ENCODE assay signal across 8 cellular contexts in the genomic region with DNA sequence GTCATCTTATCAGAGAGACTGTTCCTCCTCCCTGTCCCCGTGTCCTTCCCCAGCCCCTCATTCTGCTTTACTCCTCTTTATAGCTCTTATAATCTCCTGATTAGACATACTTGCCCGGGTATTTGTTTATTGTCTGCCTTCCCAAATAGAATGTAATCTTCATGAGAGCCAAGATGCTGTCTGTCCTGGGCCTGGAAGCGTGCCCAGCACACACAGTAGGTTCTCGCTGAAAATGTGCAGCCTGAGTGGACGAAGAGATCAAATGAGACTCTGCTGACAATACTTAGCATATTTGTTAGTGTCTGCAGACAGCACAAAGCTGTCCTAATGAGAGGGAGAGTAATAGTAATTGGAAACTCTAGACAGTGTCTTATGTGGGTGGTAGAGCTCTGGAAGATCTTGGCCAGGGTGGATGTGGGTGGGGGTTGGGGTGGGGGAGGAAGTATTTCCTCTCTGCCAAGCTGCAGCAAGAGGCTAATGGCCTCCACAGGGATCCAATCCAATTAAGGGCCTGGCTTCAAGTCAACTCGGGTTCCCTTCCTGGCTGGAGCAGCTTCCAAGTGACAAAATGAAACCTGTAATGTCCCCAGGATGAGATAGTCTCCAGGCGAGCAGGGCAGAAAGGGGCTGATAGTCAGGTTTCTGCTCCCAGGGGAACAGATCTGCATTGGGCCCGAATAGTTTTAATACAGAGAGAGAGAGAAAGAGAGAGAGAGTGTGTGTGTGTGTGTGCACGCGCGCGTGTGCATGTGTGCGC. TPM values are rescaled to one million over a fixed set of nuclear protein-coding genes. Genes with fewer than 3 reads are reported as not detected.
DNase-seq lines count a peak whose midpoint lies in the region; ATAC-seq and TF ChIP-seq lines count a peak whose summit lies in the region.

No MANE protein-coding gene starts in this region.

- peak overlapping the region in 1 of 2 donors; percentile 25 for H3K27ac ChIP-seq in aorta (ENCODE audit: low read depth in 1 of 2, low read length in 2 of 2)

- ATAC-seq in memory B cell (ENCODE audit: low read depth) (no peak), aorta (ENCODE audit: low FRiP score) (peak; percentile 57)
- no peak for ATAC-seq in activated T-cell treated with anti-CD3 and anti-CD28 coated beads, Interleukin-2, amount 50 U/mL, for 72 hours (replicated peaks in 1 of 2)

- TF ChIP-seq CTCF in brain (conservative IDR thresholded peaks at IDR 0.05) = no peak

- CTCF ChIA-PET in activated naive CD4-positive, alpha-beta T cell treated with anti-CD3 and anti-CD28 coated beads for 36 hours (lab: Charles Lee) = interaction anchor here (0.5 to 1.5 kb wide), 3 partner anchors 47 to 469 kb away, joined by 3 to 7 read pairs (median 3); no protein-coding TSS in a partner anchor

- no peaks in the 10 kb centered on the region for H3K27me3 ChIP-seq in aorta (ENCODE audit: control insufficient read depth in 1 of 2, insufficient read depth in 2 of 2, low read length in 1 of 2)

- H3K9me3 Mint-ChIP-seq in brain = peaks cover 0 to 4% (median 0%) of the 10 kb centered on the region in 5 experiments
- H3K9me3 Mint-ChIP-seq in memory B cell = no peaks in the 10 kb centered on the region
- no peaks in the 10 kb centered on the region for H3K9me3 Mint-ChIP-seq in activated naive CD4-positive, alpha-beta T cell treated with anti-CD3 and anti-CD28 coated beads for 36 hours
- H3K9me3 Mint-ChIP-seq in activated T-cell treated with anti-CD3 and anti-CD28 coated beads, Interleukin-2, amount 50 U/mL, for 72 hours = no peaks in the 10 kb centered on the region

- H3K4me1 ChIP-seq in aorta (ENCODE audit: control insufficient read depth in 1 of 2, insufficient read depth in 2 of 2, low read length in 2 of 2) = no peaks in the 10 kb centered on the region

- peak overlapping the region; percentile 76 to 82 (median 79) for H3K27ac Mint-ChIP-seq in brain
- peak overlapping the region; percentile 28 for H3K27ac Mint-ChIP-seq in memory B cell
- no peak overlapping the region for H3K27ac Mint-ChIP-seq in activated naive CD4-positive, alpha-beta T cell treated with anti-CD3 and anti-CD28 coated beads for 36 hours
- H3K27ac Mint-ChIP-seq in activated T-cell treated with anti-CD3 and anti-CD28 coated beads, Interleukin-2, amount 50 U/mL, for 72 hours = no peak overlapping the region

- H3K36me3 ChIP-seq in aorta (ENCODE audit: control insufficient read depth in 1 of 2, insufficient read depth in 2 of 2, low read length in 1 of 2) = no peaks in the 10 kb centered on the region

- intact Hi-C loops in aorta (cut with DNase I) = no loop called here
- intact Hi-C loops in activated naive CD4-positive, alpha-beta T cell treated with anti-CD3 and anti-CD28 coated beads for 36 hours (cut with micrococcal nuclease) = no loop called here

- H3K4me1 Mint-ChIP-seq in brain = peaks cover 26% of the 10 kb centered on the region
- H3K4me1 Mint-ChIP-seq in memory B cell = peaks cover 17% of the 10 kb centered on the region
- no peaks in the 10 kb centered on the region for H3K4me1 Mint-ChIP-seq in activated naive CD4-positive, alpha-beta T cell treated with anti-CD3 and anti-CD28 coated beads for 36 hours (ENCODE audit: low read depth)
- H3K4me1 Mint-ChIP-seq in activated T-cell treated with anti-CD3 and anti-CD28 coated beads, Interleukin-2, amount 50 U/mL, for 72 hours (ENCODE audit: low read depth) = no peaks in the 10 kb centered on the region

- no peaks in the 10 kb centered on the region for H3K36me3 Mint-ChIP-seq in brain
- no peaks in the 10 kb centered on the region for H3K36me3 Mint-ChIP-seq in memory B cell
- H3K36me3 Mint-ChIP-seq in activated naive CD4-positive, alpha-beta T cell treated with anti-CD3 and anti-CD28 coated beads for 36 hours (ENCODE audit: low read depth) = no peaks in the 10 kb centered on the region
- H3K36me3 Mint-ChIP-seq in activated T-cell treated with anti-CD3 and anti-CD28 coated beads, Interleukin-2, amount 50 U/mL, for 72 hours (ENCODE audit: insufficient read depth in 2 of 2) = no peaks in the 10 kb centered on the region

- H3K4me3 Mint-ChIP-seq in brain = peak overlapping the region; percentile 29 to 74 (median 37)
- H3K4me3 Mint-ChIP-seq in memory B cell = peak overlapping the region; percentile 8
- no peak overlapping the region for H3K4me3 Mint-ChIP-seq in activated naive CD4-positive, alpha-beta T cell treated with anti-CD3 and anti-CD28 coated beads for 36 hours
- H3K4me3 Mint-ChIP-seq in activated T-cell treated with anti-CD3 and anti-CD28 coated beads, Interleukin-2, amount 50 U/mL, for 72 hours = no peak overlapping the region

- H3K9me3 ChIP-seq in aorta (ENCODE audit: control insufficient read depth, low read length) = no peaks in the 10 kb centered on the region

- 28 to 32% methylated on average over 13 of the region's 13 CpGs for whole genome bisulfite sequencing in aorta, 2 donors

- peaks cover 6% of the 10 kb centered on the region for H3K27me3 Mint-ChIP-seq in brain
- no peaks in the 10 kb centered on the region for H3K27me3 Mint-ChIP-seq in memory B cell
- H3K27me3 Mint-ChIP-seq in activated naive CD4-positive, alpha-beta T cell treated with anti-CD3 and anti-CD28 coated beads for 36 hours (ENCODE audit: low read depth) = no peaks in the 10 kb centered on the region
- no peaks in the 10 kb centered on the region for H3K27me3 Mint-ChIP-seq in activated T-cell treated with anti-CD3 and anti-CD28 coated beads, Interleukin-2, amount 50 U/mL, for 72 hours (ENCODE audit: low read depth)

- H3K4me3 ChIP-seq in aorta (ENCODE audit: low read length in 2 of 2) = no peak overlapping the region

- DNase-seq in NCI-H345 (lab: John Stamatoyannopoulos, UW) (peak; percentile 18), NCI-H345 treated with DMSO at 0.1 percent for 48 hours (lab: John Stamatoyannopoulos, UW; ENCODE audit: unreplicated experiment) (no peak), memory B cell (ENCODE audit: low spot score in 2 of 2) (no peak), aorta (peak in 1 of 2 donors; percentile 52), germinal center (ENCODE audit: low spot score) (no peak)
- no peak for DNase-seq in activated naive CD4-positive, alpha-beta T cell treated with anti-CD3 and anti-CD28 coated beads for 36 hours
- DNase-seq in activated T-cell treated with anti-CD3 and anti-CD28 coated beads, Interleukin-2, amount 50 U/mL, for 72 hours = no peak

RNA-seq across cellular contexts. Expression of a gene that starts 9.4 kb away (rescaled TPM):
- polyA plus RNA-seq in brain (ENCODE audit: insufficient read depth, low read depth, low replicate concordance) = 148 TPM
- total RNA-seq in aorta = 100 to 1,000 TPM; 477 to 941 TPM
- polyA plus RNA-seq in aorta = 100 to 1,000 TPM; 278 to 322 TPM
- 10 to 100 TPM; 38.0 to 44.3 TPM for total RNA-seq in activated naive CD4-positive, alpha-beta T cell treated with anti-CD3 and anti-CD28 coated beads for 36 hours
- 10 to 100 TPM; 59.7 to 68.2 TPM for total RNA-seq in activated T-cell treated with anti-CD3 and anti-CD28 coated beads, Interleukin-2, amount 50 U/mL, for 72 hours

Comparison
In these comparisons a context has a peak if more than half of its experiments do, and no peak if none do; other contexts are left out.
1. H3K27ac Mint-ChIP-seq: peak in brain (5 of 5) and memory B cell (single experiment); none in activated naive CD4-positive, alpha-beta T cell treated with anti-CD3 and anti-CD28 coated beads for 36 hours (single experiment) and activated T-cell treated with anti-CD3 and anti-CD28 coated beads, Interleukin-2, amount 50 U/mL, for 72 hours (single experiment).
2. H3K4me3 Mint-ChIP-seq: peak in brain (5 of 5) and memory B cell (single experiment); none in activated naive CD4-positive, alpha-beta T cell treated with anti-CD3 and anti-CD28 coated beads for 36 hours (single experiment) and activated T-cell treated with anti-CD3 and anti-CD28 coated beads, Interleukin-2, amount 50 U/mL, for 72 hours (0 of 2).
3. RNA of a gene that starts 9.4 kb away (total RNA-seq): 477 to 941 TPM in aorta; 59.7 to 68.2 TPM in activated T-cell treated with anti-CD3 and anti-CD28 coated beads, Interleukin-2, amount 50 U/mL, for 72 hours and 38.0 to 44.3 TPM in activated naive CD4-positive, alpha-beta T cell treated with anti-CD3 and anti-CD28 coated beads for 36 hours; every median in the first group is over 4 times any median in the second.